16 cellular contexts compared by ENCODE assay signal in the genomic region with DNA sequence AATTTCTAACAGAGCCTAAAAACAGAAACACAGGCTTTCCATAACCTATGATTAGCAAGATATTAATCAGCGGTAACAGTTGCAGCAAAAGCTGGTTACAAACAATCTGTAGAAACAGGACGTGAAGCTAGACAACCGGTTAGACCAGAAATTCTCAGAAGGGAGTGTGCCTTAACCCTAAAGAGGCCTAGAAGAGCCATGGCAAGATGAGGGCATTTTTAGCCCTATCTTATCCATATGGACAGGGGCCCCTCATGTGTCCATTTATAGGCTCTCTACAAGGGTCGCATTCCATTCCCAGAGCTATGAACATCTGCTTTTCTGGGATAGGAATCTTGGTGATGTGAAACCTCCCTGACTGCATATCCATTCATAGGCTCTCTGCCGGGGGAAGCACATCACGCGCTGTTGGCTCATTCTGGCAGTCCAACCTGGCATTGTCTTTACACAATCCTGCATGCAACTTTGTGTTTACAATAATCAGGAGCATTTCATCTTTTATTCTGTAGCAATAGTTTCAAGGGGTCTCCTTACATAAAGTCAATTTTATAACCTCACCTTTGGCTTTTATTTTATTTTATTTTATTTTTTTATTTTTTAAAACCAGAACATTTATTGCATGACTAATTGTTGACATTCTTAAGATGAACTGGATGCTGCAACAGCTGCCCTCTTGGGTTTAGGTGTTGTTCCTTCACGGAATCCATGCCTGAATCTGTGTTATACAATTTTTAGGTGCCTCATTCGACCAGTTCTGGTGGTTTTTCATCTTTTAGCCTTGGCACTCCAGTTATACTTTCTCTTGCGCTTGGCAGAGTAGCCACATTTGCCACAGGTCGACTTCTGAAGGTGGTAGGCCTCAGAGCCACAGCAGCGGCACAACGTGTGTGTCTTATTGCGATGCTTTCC. TPM values are rescaled to one million over a fixed set of nuclear protein-coding genes. Genes with fewer than 3 reads are reported as not detected.
"Had no signal": no experiment of that assay in that cellular context is flagged by ENCODE, and none has a peak within 500 bp of the region (broad histone marks: within the 10 kb centered on the region; RNA-seq: fewer than 3 reads in every experiment).

No MANE protein-coding gene starts in this region.

RNA-seq across cellular contexts. Expression of gene ALDH3B2, which starts 8.0 kb away (rescaled TPM):
- total RNA-seq: activated CD4-positive, alpha-beta memory T cell treated with anti-CD3 and anti-CD28 coated beads, Interleukin-2, amount 10 ng/mL, durations not matched to agents 7 days and 5 days; activated CD4-positive, alpha-beta T cell treated with anti-CD3 and anti-CD28 coated beads, Interleukin-2, amount 10 ng/mL, durations not matched to agents 24 days and 14 days; activated naive CD4-positive, alpha-beta T cell treated with anti-CD3 and anti-CD28 coated beads for 36 hours; activated naive CD8-positive, alpha-beta T cell treated with anti-CD3 and anti-CD28 coated beads, Interleukin-2, amount 10 ng/mL, durations not matched to agents 7 days and 5 days; activated T-cell treated with anti-CD3 and anti-CD28 coated beads, Interleukin-2, amount 50 U/mL, for 72 hours; cerebellum; endodermal cell; epithelial cell of proximal tubule; left ventricle myocardium inferior; lung microvascular endothelial cell; myocyte; occipital lobe; subcutaneous adipose tissue; T-helper 2 cell treated with Interferon-gamma antibody and Interleukin-4, amounts not matched to agents 100 ng/mL and 5 ng/mL, for 36 hours had no signal

RNA-seq across cellular contexts. Expression of gene ACY3, which starts 31.9 kb away (rescaled TPM):
- total RNA-seq: activated CD4-positive, alpha-beta T cell treated with anti-CD3 and anti-CD28 coated beads, Interleukin-2, amount 10 ng/mL, durations not matched to agents 24 days and 14 days; activated naive CD4-positive, alpha-beta T cell treated with anti-CD3 and anti-CD28 coated beads for 36 hours; epithelial cell of proximal tubule; gastroesophageal sphincter; left ventricle myocardium inferior; lung microvascular endothelial cell; subcutaneous adipose tissue; thyroid gland had no signal

RNA-seq across cellular contexts. Expression of gene TBX10, which starts 42.8 kb away (rescaled TPM):
- total RNA-seq: activated CD4-positive, alpha-beta memory T cell treated with anti-CD3 and anti-CD28 coated beads, Interleukin-2, amount 10 ng/mL, durations not matched to agents 7 days and 5 days; activated CD4-positive, alpha-beta T cell treated with anti-CD3 and anti-CD28 coated beads, Interleukin-2, amount 10 ng/mL, durations not matched to agents 24 days and 14 days; activated naive CD4-positive, alpha-beta T cell treated with anti-CD3 and anti-CD28 coated beads for 36 hours; activated naive CD8-positive, alpha-beta T cell treated with anti-CD3 and anti-CD28 coated beads, Interleukin-2, amount 10 ng/mL, durations not matched to agents 7 days and 5 days; activated T-cell treated with anti-CD3 and anti-CD28 coated beads, Interleukin-2, amount 50 U/mL, for 72 hours; cerebellum; endodermal cell; epithelial cell of proximal tubule; gastroesophageal sphincter; lung microvascular endothelial cell; myocyte; occipital lobe; subcutaneous adipose tissue; T-helper 2 cell treated with Interferon-gamma antibody and Interleukin-4, amounts not matched to agents 100 ng/mL and 5 ng/mL, for 36 hours; thyroid gland had no signal
